In the genomic region with DNA sequence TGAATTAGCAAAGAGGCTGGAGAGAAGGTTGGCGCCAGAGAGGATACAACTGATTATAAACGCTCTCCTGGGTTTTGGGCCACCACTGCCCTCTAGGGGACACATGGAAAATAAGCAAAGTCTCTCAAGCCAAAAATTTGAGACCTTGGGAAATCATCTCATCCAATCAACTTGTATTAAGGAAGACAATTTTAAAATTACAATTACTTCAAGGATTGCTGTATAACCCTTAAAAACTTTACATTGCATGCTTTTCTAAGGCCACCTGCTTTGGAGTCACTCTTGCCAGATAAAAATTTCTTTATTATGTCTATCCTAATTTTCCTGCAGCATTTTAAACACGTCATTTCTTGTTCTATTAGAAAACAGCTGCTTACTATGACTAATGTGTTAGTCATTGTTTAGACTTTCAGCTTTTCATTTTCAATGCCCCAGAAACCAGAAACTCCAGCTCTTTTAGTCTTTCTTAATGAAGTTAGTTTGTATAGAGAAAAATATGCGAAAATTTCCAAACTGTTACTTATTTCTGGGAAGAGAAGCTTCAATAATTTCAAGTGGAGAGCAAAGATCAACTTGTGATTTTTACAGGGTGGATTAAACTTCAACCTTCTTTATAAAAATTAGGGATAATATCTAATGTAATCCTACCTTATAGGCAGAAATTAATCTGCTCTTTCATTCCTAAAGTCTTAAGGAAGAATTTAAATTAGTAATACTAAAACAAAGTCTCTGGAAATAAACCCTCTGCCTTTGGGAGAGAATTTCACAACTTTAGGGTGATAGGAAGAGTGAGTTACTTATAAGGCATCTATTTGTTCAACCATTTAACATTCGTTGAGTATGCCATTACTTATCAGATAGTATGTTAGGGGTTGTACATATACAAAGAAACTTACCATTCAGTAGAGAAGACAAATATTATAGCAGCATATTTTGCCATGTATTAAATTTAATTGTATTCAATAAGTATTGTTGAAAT, we compare ENCODE assay signal across 8 cellular contexts. TPM values are rescaled to one million over a fixed set of nuclear protein-coding genes. Genes with fewer than 3 reads are reported as not detected.
DNase-seq lines count a peak whose midpoint lies in the region; ATAC-seq and TF ChIP-seq lines count a peak whose summit lies in the region.

No MANE protein-coding gene starts in this region.

- H3K9ac ChIP-seq in KMS-11 (no peak overlapping the region), SK-N-MC (ENCODE audit: insufficient read length) (no peak overlapping the region)

- no peaks in the 10 kb centered on the region for H3K9me3 ChIP-seq in SK-N-MC (ENCODE audit: low read depth, low read length)

- no peaks in the 10 kb centered on the region for H4K20me1 ChIP-seq in KMS-11 (ENCODE audit: insufficient read depth)

- H3K27me3 ChIP-seq in BJ (ENCODE audit: control insufficient read depth, insufficient read depth, low read length) (no peaks in the 10 kb centered on the region), KMS-11 (ENCODE audit: insufficient read depth, low read depth) (no peaks in the 10 kb centered on the region)

- H3K79me2 ChIP-seq in KMS-11 (ENCODE audit: insufficient read depth, low read depth): no peaks in the 10 kb centered on the region

- H3K4me1 ChIP-seq in KMS-11 (ENCODE audit: low read depth, poor library complexity, severe bottlenecking): peaks cover 37% of the 10 kb centered on the region

- peak; percentile 55 for ATAC-seq in GM18861 (IDR thresholded peaks at IDR 0.05; ENCODE audit: unreplicated experiment)
- ATAC-seq in sciatic nerve: peak; percentile 90
- ATAC-seq in GM21447 (IDR thresholded peaks at IDR 0.05; ENCODE audit: unreplicated experiment): no peak

- DNase-seq in BJ (ENCODE audit: low read depth) (peak; percentile 81), SK-N-MC (ENCODE audit: low read depth, low spot score) (peak; percentile 37), hypothalamus (lab: John Stamatoyannopoulos, UW) (peak in 40 of 51 donors; percentile 2 to 89 (median 51)), sciatic nerve (ENCODE audit: low spot score) (peak; percentile 74)

- CTCF ChIA-PET in BJ (lab: Yijun Ruan, JAX): interaction anchor here (0.6 to 1.1 kb wide), 8 partner anchors 17 to 660 kb away, joined by 3 to 16 read pairs (median 3); a partner anchor contains a TSS

- peak overlapping the region; percentile 14; the same call in 1 of the 2 replicates for H3K4me2 ChIP-seq in KMS-11

- no peaks in the 10 kb centered on the region for H3K36me3 Mint-ChIP-seq in brain

- no peaks in the 10 kb centered on the region for H3K9me3 Mint-ChIP-seq in brain

- peak; percentile 82 for TF ChIP-seq CTCF in BJ (IDR thresholded peaks at IDR 0.05; ENCODE audit: insufficient read depth, low read depth, low read length)
- peak; percentile 85 for TF ChIP-seq CTCF in KMS-11 (conservative IDR thresholded peaks at IDR 0.05; ENCODE audit: low read depth, low read length)
- TF ChIP-seq CTCF in brain (conservative IDR thresholded peaks at IDR 0.05): peak; percentile 81 to 86

- H3K27me3 Mint-ChIP-seq in brain: peaks cover 5% of the 10 kb centered on the region

- H2AFZ ChIP-seq in KMS-11 (ENCODE audit: low read depth): no peak overlapping the region

- intact Hi-C loops in sciatic nerve (cut with DNase I): loop anchor here (10.0 kb wide), 1 partner anchor 140 kb away; no protein-coding TSS in a partner anchor

- H3K4me3 ChIP-seq in BJ (ENCODE audit: low read depth, low read length) (no peak overlapping the region), KMS-11 (IDR thresholded peaks at IDR 0.05; ENCODE audit: insufficient read depth, low read depth, low read length) (no peak overlapping the region), SK-N-MC (peak overlapping the region; percentile 38; the same call in 1 of the 2 replicates)

- H3K36me3 ChIP-seq in BJ (ENCODE audit: control insufficient read depth, insufficient read depth, low read length) (no peaks in the 10 kb centered on the region), KMS-11 (ENCODE audit: insufficient read depth) (no peaks in the 10 kb centered on the region), SK-N-MC (ENCODE audit: insufficient read depth, low read length) (no peaks in the 10 kb centered on the region)

- peaks cover 34% of the 10 kb centered on the region for H3K4me1 Mint-ChIP-seq in brain

- POLR2A ChIA-PET in BJ (lab: Charles Lee): interaction anchor here (0.7 kb wide), 1 partner anchor 21 kb away, joined by 3 read pairs; no protein-coding TSS in a partner anchor

- H3K27ac ChIP-seq in KMS-11 (no peak overlapping the region), SK-N-MC (no peak overlapping the region)

- peak overlapping the region in 2 of 5 experiments; percentile 24 to 55 for H3K4me3 Mint-ChIP-seq in brain

- peak overlapping the region; percentile 31 to 90 (median 79) for H3K27ac Mint-ChIP-seq in brain

RNA-seq across cellular contexts. Expression of a gene that starts 20.6 kb away (rescaled TPM):
- 17.3 and 23.6 TPM in 2 replicates for polyA plus RNA-seq in BJ (2011; rRNA removed)
- polyA minus RNA-seq in BJ (2011; rRNA and poly(A)+ RNA removed): 15.1 and 22.1 TPM in 2 replicates
- 3.4 TPM for polyA plus RNA-seq in brain (ENCODE audit: insufficient read depth, low read depth, low replicate concordance)
- 13.7 TPM for total RNA-seq in sciatic nerve
